In genomic region chr14:101915871-101916815, GRCh38 we compare ENCODE assay signal across 16 cellular contexts. TPM values are rescaled to one million over a fixed set of nuclear protein-coding genes. Genes with fewer than 3 reads are reported as not detected.
DNase-seq lines count a peak whose midpoint lies in the region; ATAC-seq, FAIRE-seq and TF ChIP-seq lines count a peak whose summit lies in the region.
"Had no signal": no experiment of that assay in that cellular context is flagged by ENCODE, and none has a peak within 500 bp of the region (broad histone marks: within the 10 kb centered on the region; RNA-seq: fewer than 3 reads in every experiment).

No MANE protein-coding gene starts in this region.

- intact Hi-C loops in CD4-positive, alpha-beta memory T cell (cut with micrococcal nuclease) = no loop called here
- intact Hi-C loops in Panc1 (cut with micrococcal nuclease; ENCODE audit: unreplicated experiment) = no loop called here

- no peaks in the 10 kb centered on the region for H3K27me3 ChIP-seq in CD4-positive, alpha-beta memory T cell (ENCODE audit: insufficient read depth, low read length)
- no peaks in the 10 kb centered on the region for H3K27me3 ChIP-seq in Panc1 (ENCODE audit: control insufficient read depth, insufficient read depth, low read length)
- no peaks in the 10 kb centered on the region; a peak in 2 of 7 replicates for H3K27me3 ChIP-seq in H1 (replicated peaks in 1 of 4; ENCODE audit: control insufficient read depth in 3 of 4, extremely low read depth in 1 of 4, insufficient read depth in 3 of 4, low read length in 3 of 4)
- H3K27me3 ChIP-seq: pancreas, SJSA1 had no signal

- peak overlapping the region; percentile 84; the same call in 1 of the 2 replicates for H2BK12ac ChIP-seq in H1 (ENCODE audit: low read depth, low read length)

- peak overlapping the region in 1 of 4 experiments; percentile 40; a peak in 1 of 7 replicates for H3K9ac ChIP-seq in H1 (replicated peaks in 1 of 4; ENCODE audit: extremely low read depth in 1 of 4, low read depth in 3 of 4, low read length in 3 of 4)

- H2BK15ac ChIP-seq in H1 (ENCODE audit: low read length) = no peak overlapping the region

- DNase-seq in CD4-positive, alpha-beta memory T cell = no peak
- DNase-seq in Panc1 (ENCODE audit: low read depth, low spot score) (no peak), H1 (ENCODE audit: low read depth in 1 of 2, low spot score in 2 of 2) (no peak), neural crest cell (ENCODE audit: low read depth, low spot score) (no peak), RPMI8226 (no peak), epidermal melanocyte (ENCODE audit: insufficient read length, low spot score) (no peak), SKM-1 (lab: John Stamatoyannopoulos, UW; ENCODE audit: unreplicated experiment) (no peak)
- DNase-seq: activated CD8-positive, alpha-beta memory T cell treated with anti-CD3 and anti-CD28 coated beads, Interleukin-2, amount 50 U/mL, for 4 hours; C1 segment of cervical spinal cord; NCI-H1092 treated with DMSO at 0.1 percent for 48 hours; NCI-H2171 treated with DMSO at 0.1 percent for 48 hours; pancreas; stimulated activated CD4-positive, alpha-beta T cell treated with anti-CD3 and anti-CD28 coated beads, Interleukin-15, amount 100 ng/mL, for 24 hours had no signal

- no peak overlapping the region for H3K4ac ChIP-seq in H1 (replicated peaks; ENCODE audit: insufficient read length, low read depth, low read length)

- no peak overlapping the region for H4K5ac ChIP-seq in H1 (ENCODE audit: insufficient read length, low read depth, low read length)

- in situ Hi-C loops in Panc1 (cut with HindIII; ENCODE audit: low pct_unique_long_range_greater_than_20kb, low sequenced_read_pairs) = no loop called here

- H3K36me3 Mint-ChIP-seq in CD4-positive, alpha-beta memory T cell = peaks cover 46 to 69% of the 10 kb centered on the region in 2 donors
- peaks cover 8% of the 10 kb centered on the region for H3K36me3 Mint-ChIP-seq in neural crest cell (ENCODE audit: low read depth)

- no peaks in the 10 kb centered on the region for H3K79me2 ChIP-seq in H1 (ENCODE audit: control insufficient read depth in 1 of 2, insufficient read depth in 2 of 2, low read length in 2 of 2)

- no peaks in the 10 kb centered on the region for H3K9me3 ChIP-seq in CD4-positive, alpha-beta memory T cell (ENCODE audit: control insufficient read depth in 1 of 2, low read length in 2 of 2)
- H3K9me3 ChIP-seq in Panc1 (ENCODE audit: control insufficient read depth, insufficient read depth, low read depth, low read length) = no peaks in the 10 kb centered on the region
- no peaks in the 10 kb centered on the region for H3K9me3 ChIP-seq in H1 (ENCODE audit: insufficient read depth in 2 of 2, low read depth in 1 of 2, low read length in 1 of 2)
- H3K9me3 ChIP-seq: pancreas, SJSA1 had no signal

- H2BK20ac ChIP-seq in H1 (ENCODE audit: low read length) = no peak overlapping the region

- FAIRE-seq in H1 (lab: Jason Lieb, UNC) = no peak
- FAIRE-seq: pancreas had no signal

- TF ChIP-seq CTCF in Panc1 (IDR thresholded peaks at IDR 0.05) = no peak
- no peak for TF ChIP-seq CTCF in H1 (IDR thresholded peaks at IDR 0.05; ENCODE audit: control extremely low read depth in 1 of 3, insufficient read depth in 1 of 3, low read depth in 1 of 3, low read length in 3 of 3)
- no peak for TF ChIP-seq CTCF in neural crest cell (conservative IDR thresholded peaks at IDR 0.05)

- no peak overlapping the region for H2AK5ac ChIP-seq in H1 (ENCODE audit: low read depth, low read length)

- WGBS in H1 (ENCODE audit: extremely low coverage in 1 of 2, insufficient coverage in 1 of 2, insufficient read length in 1 of 2, insufficient replicate concordance in 2 of 2, low coverage in 1 of 2, low lambda C conversion rate in 2 of 2, missing lambda C conversion rate in 1 of 2), 2 experiments = 90% methylated on average over 18 of the region's 23 CpGs; no CpG with 5 or more reads in 1 of the 2 experiments

- no peak overlapping the region for H2BK120ac ChIP-seq in H1 (replicated peaks; ENCODE audit: low read depth, low read length)

- H3K27me3 Mint-ChIP-seq in CD4-positive, alpha-beta memory T cell = no peaks in the 10 kb centered on the region
- no peaks in the 10 kb centered on the region for H3K27me3 Mint-ChIP-seq in neural crest cell (ENCODE audit: low read depth)
- H3K27me3 Mint-ChIP-seq: type B pancreatic cell had no signal

- H3K36me3 ChIP-seq in CD4-positive, alpha-beta memory T cell (ENCODE audit: insufficient read depth, low read length) = peaks cover 71% of the 10 kb centered on the region
- H3K36me3 ChIP-seq in Panc1 (ENCODE audit: control insufficient read depth, insufficient read depth, low read length) (no peaks in the 10 kb centered on the region), H1 (ENCODE audit: control insufficient read depth in 2 of 4, insufficient read depth in 4 of 4, low read length in 3 of 4) (peaks cover 0 to 11% (median 0%) of the 10 kb centered on the region in 4 experiments; a peak in 5 of 8 replicates)

- no peaks in the 10 kb centered on the region for H4K20me1 ChIP-seq in H1 (replicated peaks in 1 of 2; ENCODE audit: control insufficient read depth in 1 of 2, insufficient read depth in 2 of 2, low read length in 2 of 2)

- H4K8ac ChIP-seq in H1 (ENCODE audit: extremely low read depth, insufficient read depth, low read length) = no peak overlapping the region

- H3K14ac ChIP-seq in H1 (ENCODE audit: insufficient read length) = no peak overlapping the region

- no peak overlapping the region for H3K56ac ChIP-seq in H1 (replicated peaks; ENCODE audit: insufficient read length, low read depth, low read length)

- no peak overlapping the region for H3K27ac ChIP-seq in CD4-positive, alpha-beta memory T cell (ENCODE audit: low read depth, low read length)
- no peak overlapping the region for H3K27ac ChIP-seq in Panc1 (ENCODE audit: low read length)
- H3K27ac ChIP-seq in H1 (ENCODE audit: low read depth, low read length) = no peak overlapping the region
- H3K27ac ChIP-seq: pancreas, SJSA1 had no signal

- POLR2A ChIA-PET in CD4-positive, alpha-beta memory T cell (lab: Charles Lee; ENCODE audit: partially characterized antibody) = no interaction called here
- POLR2A ChIA-PET in Panc1 (lab: Charles Lee) = interaction anchor here (0.6 kb wide), 1 partner anchor 300 kb away, joined by 6 read pairs; no protein-coding TSS in a partner anchor
- POLR2A ChIA-PET in H1 (lab: Charles Lee; ENCODE audit: partially characterized antibody) = interaction anchor here (4.5 kb wide), 1 partner anchor 31 kb away, joined by 21 read pairs; no protein-coding TSS in a partner anchor

- no peaks in the 10 kb centered on the region for H3K23me2 ChIP-seq in H1 (ENCODE audit: low read depth, low read length)

- CTCF ChIA-PET in CD4-positive, alpha-beta memory T cell (lab: Charles Lee; ENCODE audit: partially characterized antibody) = no interaction called here
- CTCF ChIA-PET in Panc1 (lab: Charles Lee) = no interaction called here
- CTCF ChIA-PET in H1 (lab: Charles Lee; ENCODE audit: partially characterized antibody) = interaction anchor here (0.7 to 2.1 kb wide), 5 partner anchors 13 to 208 kb away, joined by 3 to 7 read pairs (median 3); no protein-coding TSS in a partner anchor

- H3K79me1 ChIP-seq in H1 (ENCODE audit: low read depth, low read length) = 0 out of 2 replicates have a peak, but pooled peaks cover 2% of the 10 kb centered on the region

- TF ChIP-seq POLR2A in H1 (IDR thresholded peaks at IDR 0.05; ENCODE audit: control extremely low read depth in 1 of 2, low read depth in 2 of 2, low read length in 2 of 2) = no peak

- TF ChIP-seq RAD21 in H1 (IDR thresholded peaks at IDR 0.05 in 1 of 2, conservative IDR thresholded peaks at IDR 0.05 in 1 of 2; ENCODE audit: low read depth in 2 of 2, low read length in 2 of 2) = no peak

- peak overlapping the region; percentile 16 for H4K91ac ChIP-seq in H1 (replicated peaks; ENCODE audit: insufficient read length, low read length)

- H3K18ac ChIP-seq in H1 (ENCODE audit: extremely low read depth, low read length) = no peak overlapping the region; the same call in 1 of the 2 replicates

- 0 out of 2 replicates have a peak, but pooled peaks have one; percentile 26 for ATAC-seq in Panc1

- H3K4me1 ChIP-seq in CD4-positive, alpha-beta memory T cell (ENCODE audit: insufficient read depth, low read length) = no peaks in the 10 kb centered on the region
- H3K4me1 ChIP-seq in Panc1 (ENCODE audit: control insufficient read depth, insufficient read depth, low read length) = no peaks in the 10 kb centered on the region
- peaks cover 3 to 30% (median 18%) of the 10 kb centered on the region in 4 experiments for H3K4me1 ChIP-seq in H1 (replicated peaks in 1 of 4; ENCODE audit: control insufficient read depth in 3 of 4, insufficient read depth in 4 of 4, low read length in 3 of 4)
- H3K4me1 ChIP-seq: pancreas, SJSA1 had no signal

- peak overlapping the region in 1 of 8 donors; percentile 24 for H3K4me3 Mint-ChIP-seq in CD4-positive, alpha-beta memory T cell
- H3K4me3 Mint-ChIP-seq in neural crest cell = peak overlapping the region; percentile 44
- H3K4me3 Mint-ChIP-seq: mesothelial cell of epicardium, type B pancreatic cell had no signal

- H3K4me3 ChIP-seq in CD4-positive, alpha-beta memory T cell (ENCODE audit: low read length in 2 of 2) = no peak overlapping the region
- no peak overlapping the region for H3K4me3 ChIP-seq in Panc1 (ENCODE audit: low read depth in 2 of 2, low read length in 2 of 2)
- H3K4me3 ChIP-seq in H1 (ENCODE audit: extremely low read depth in 1 of 4, insufficient read depth in 2 of 4, low read depth in 3 of 4, low read length in 4 of 4) = no peak overlapping the region
- H3K4me3 ChIP-seq: pancreas, SJSA1 had no signal

- TF ChIP-seq EP300 in H1 (IDR thresholded peaks at IDR 0.05; ENCODE audit: borderline replicate concordance in 1 of 2, low read depth in 2 of 2, low read length in 2 of 2) = no peak

- no peak overlapping the region for H3K23ac ChIP-seq in H1 (ENCODE audit: insufficient read length)

- no peak overlapping the region for H2AFZ ChIP-seq in H1 (ENCODE audit: low read length)

- peaks cover 0 to 5% (median 0%) of the 10 kb centered on the region in 8 donors for H3K9me3 Mint-ChIP-seq in CD4-positive, alpha-beta memory T cell
- no peaks in the 10 kb centered on the region for H3K9me3 Mint-ChIP-seq in neural crest cell
- H3K9me3 Mint-ChIP-seq: mesothelial cell of epicardium, type B pancreatic cell had no signal

- H2BK5ac ChIP-seq in H1 (ENCODE audit: low read depth, low read length) = 0 out of 2 replicates have a peak overlapping the region, but pooled peaks have one; percentile 83

- H3K4me1 Mint-ChIP-seq in CD4-positive, alpha-beta memory T cell = peaks cover 0 to 14% (median 0%) of the 10 kb centered on the region in 4 donors
- peaks cover 21% of the 10 kb centered on the region for H3K4me1 Mint-ChIP-seq in neural crest cell

- H3K4me2 ChIP-seq in H1 (ENCODE audit: insufficient read depth in 1 of 2, low read depth in 2 of 2, low read length in 2 of 2) = no peak overlapping the region

- BruUV-seq in Panc1 (replicated peaks; lab: Mats Ljungman, UMichigan) = no TSS peak

- peak overlapping the region in 4 of 7 donors; percentile 48 to 87 (median 77) for H3K27ac Mint-ChIP-seq in CD4-positive, alpha-beta memory T cell
- H3K27ac Mint-ChIP-seq in neural crest cell (ENCODE audit: unreplicated experiment) = no peak overlapping the region
- H3K27ac Mint-ChIP-seq: type B pancreatic cell had no signal

RNA-seq across cellular contexts. Expression of gene DYNC1H1, which starts 48.2 kb away (rescaled TPM):
- total RNA-seq in CD4-positive, alpha-beta memory T cell = 100 to 1,000 TPM; 314 to 318 TPM
- 10 to 100 TPM; 19.6 to 60.8 TPM for polyA plus RNA-seq in CD4-positive, alpha-beta memory T cell
- total RNA-seq in Panc1 (2021; ENCODE audit: unreplicated experiment) = 382 TPM
- 353 TPM for polyA plus RNA-seq in Panc1 (2012; ENCODE audit: insufficient read length)
- 364 and 387 TPM in 2 replicates for total RNA-seq in H1 (2021; fragmentation: NEBNext Ultra II Directional; extraction: Animal tissue kit (Norgen Biotek cat#: 25700))
- polyA plus RNA-seq in H1 (2011; rRNA removed) = 238 and 257 TPM in 2 replicates
- polyA plus RNA-seq in H1 (2011; cell fraction: cytosol; rRNA removed) = 174 TPM
- polyA plus RNA-seq in H1 (2011; cell fraction: nucleus; rRNA removed) = 905 TPM
- 300 to 369 TPM (median 332 TPM) in 4 replicates for polyA plus RNA-seq in H1 (2012, experiment 1 of 2)
- 34.8 TPM for polyA plus RNA-seq in H1 (2012, experiment 2 of 2)
- polyA plus RNA-seq in H1 (2013, experiment 1 of 2) = 163 TPM
- polyA plus RNA-seq in H1 (2013, experiment 2 of 2) = 123 TPM
- 489 and 721 TPM in 2 replicates for polyA minus RNA-seq in H1 (2011; rRNA and poly(A)+ RNA removed)
- 350 TPM for polyA minus RNA-seq in H1 (2011; cell fraction: cytosol; rRNA and poly(A)+ RNA removed)
- 569 TPM for polyA minus RNA-seq in H1 (2011; cell fraction: nucleus; rRNA and poly(A)+ RNA removed)
- 518 and 528 TPM in 2 replicates for total RNA-seq in neural crest cell
